8 cellular contexts compared by ENCODE assay signal in the genomic region with DNA sequence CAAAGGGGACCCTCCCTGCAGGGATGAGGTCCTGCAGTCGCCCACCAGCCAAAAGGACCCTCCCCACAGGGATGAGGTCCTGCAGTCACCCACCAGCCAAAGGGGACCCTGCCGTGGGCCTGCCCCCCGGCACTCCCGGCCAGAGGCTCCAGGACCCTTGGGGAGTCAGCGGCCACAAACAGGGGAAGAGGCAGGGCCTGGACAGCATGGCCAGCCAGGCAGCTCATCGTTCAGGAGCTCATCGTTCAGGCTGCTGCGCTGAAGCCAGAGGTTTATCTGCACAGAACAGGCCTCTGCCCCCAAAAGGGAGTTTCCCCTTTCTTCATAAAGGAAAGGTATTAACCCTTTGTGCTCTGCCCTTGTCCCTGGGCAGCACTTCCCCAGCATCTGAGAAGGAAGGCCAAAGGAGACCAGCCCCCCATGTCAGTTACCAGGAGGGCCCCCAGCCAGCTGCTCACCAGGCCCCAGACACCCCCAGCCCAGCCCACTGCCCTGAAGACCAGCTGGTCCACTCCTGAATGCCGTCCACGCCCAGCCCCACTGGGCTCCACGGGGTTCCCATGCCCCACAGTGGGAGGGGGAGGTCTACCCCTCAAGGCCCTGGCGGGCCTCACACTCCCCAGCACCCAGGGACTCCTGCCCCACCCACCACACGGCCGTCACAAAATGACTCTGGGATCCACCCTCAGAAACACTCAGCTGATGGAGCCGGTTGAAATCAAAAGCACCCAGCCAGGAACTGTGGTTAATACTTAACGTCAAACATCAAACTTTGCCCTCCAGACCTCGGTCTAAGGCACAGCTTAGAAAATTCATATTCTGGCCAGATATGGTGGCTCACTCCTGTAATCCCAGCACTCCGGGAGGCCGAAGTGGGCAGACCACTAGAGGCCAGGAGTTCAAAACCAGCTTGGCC. TPM values are rescaled to one million over a fixed set of nuclear protein-coding genes. Genes with fewer than 3 reads are reported as not detected.
DNase-seq lines count a peak whose midpoint lies in the region; FAIRE-seq lines count a peak whose summit lies in the region.

No MANE protein-coding gene starts in this region.

- FAIRE-seq in colon (lab: Jason Lieb, UNC) = peak; percentile 57

- peak; percentile 64 for DNase-seq in stimulated activated CD4-positive, alpha-beta T cell treated with anti-CD3 and anti-CD28 coated beads, Interleukin-15, amount 100 ng/mL, for 24 hours
- no peak for DNase-seq in stimulated activated CD4-positive, alpha-beta T cell treated with anti-CD3 and anti-CD28 coated beads, Interleukin-2, amount 100 ng/mL, for 48 hours
- DNase-seq in T-helper 2 cell (peak in 3 of 5 experiments; percentile 37 to 89 (median 80)), SW 1271 (lab: John Stamatoyannopoulos, UW) (no peak), A172 (ENCODE audit: low spot score) (no peak), ecto neural progenitor cell (ENCODE audit: low spot score) (no peak)
- DNase-seq in stimulated activated CD4-positive, alpha-beta T cell treated with anti-CD3 and anti-CD28 coated beads, Interleukin-4, amount 100 ng/mL, for 24 hours = peak; percentile 39

RNA-seq across cellular contexts. Expression of a gene that starts 6.3 kb away (rescaled TPM):
- 8.5 and 10.2 TPM in 2 replicates for total RNA-seq in A172 (2014; rRNA removed; shearing (Covaris generic))

Comparison
In these comparisons a context has a peak if more than half of its experiments do, and no peak if none do; other contexts are left out.
1. DNase-seq: peak in stimulated activated CD4-positive, alpha-beta T cell treated with anti-CD3 and anti-CD28 coated beads, Interleukin-15, amount 100 ng/mL, for 24 hours (single experiment), T-helper 2 cell (3 of 5) and stimulated activated CD4-positive, alpha-beta T cell treated with anti-CD3 and anti-CD28 coated beads, Interleukin-4, amount 100 ng/mL, for 24 hours (single experiment); none in stimulated activated CD4-positive, alpha-beta T cell treated with anti-CD3 and anti-CD28 coated beads, Interleukin-2, amount 100 ng/mL, for 48 hours (0 of 2), SW 1271 (0 of 2), A172 (single experiment) and ecto neural progenitor cell (single experiment).